In genomic region chr4:37715889-37716402, GRCh38 we compare ENCODE assay signal across 1 cellular context.
TF ChIP-seq lines count a peak whose summit lies in the region.

No MANE protein-coding gene starts in this region.

TF ChIP-seq in GM12878, 131 proteins besides CTCF, POLR2A, EP300 and RAD21 (continued from another document):
- TF ChIP-seq USF2 (IDR thresholded peaks at IDR 0.05; ENCODE audit: borderline replicate concordance, low read depth, low read length): no peak
- TF ChIP-seq CHD4 (IDR thresholded peaks at IDR 0.05): 0 out of 2 replicates have a peak, but pooled peaks have one; percentile 68
- 0 out of 2 replicates have a peak, but pooled peaks have one; percentile 37 for TF ChIP-seq TCF7 (IDR thresholded peaks at IDR 0.05; ENCODE audit: borderline replicate concordance)
- no peak for TF ChIP-seq SUZ12 (IDR thresholded peaks at IDR 0.05; ENCODE audit: unreplicated experiment)
- TF ChIP-seq BCLAF1 (IDR thresholded peaks at IDR 0.05): no peak
- TF ChIP-seq RELB (IDR thresholded peaks at IDR 0.05; ENCODE audit: low read depth): peak; percentile 82
